Comparison of ENCODE assay signal across 9 cellular contexts in the genomic region with DNA sequence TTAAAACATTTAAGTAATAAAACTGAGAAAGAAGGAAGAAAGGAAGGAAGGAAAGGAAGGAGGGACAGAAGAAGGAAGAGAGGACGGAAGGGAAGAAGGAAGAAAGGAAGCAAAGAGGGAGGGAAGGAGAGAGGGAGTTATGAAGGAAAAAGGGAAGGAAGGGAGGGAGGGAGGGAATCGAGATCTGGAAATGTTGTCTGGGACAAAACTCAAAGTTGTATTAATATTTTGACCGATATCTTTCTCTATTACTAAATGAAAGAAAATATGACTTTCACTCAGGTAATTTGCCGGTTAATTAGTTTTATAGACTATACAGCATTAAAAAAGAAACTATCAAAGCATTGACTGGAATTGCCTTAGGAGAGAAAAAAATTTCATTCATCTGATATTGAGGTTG. TPM values are rescaled to one million over a fixed set of nuclear protein-coding genes. Genes with fewer than 3 reads are reported as not detected.
"Had no signal": no experiment of that assay in that cellular context is flagged by ENCODE, and none has a peak within 500 bp of the region (broad histone marks: within the 10 kb centered on the region; RNA-seq: fewer than 3 reads in every experiment).

No MANE protein-coding gene starts in this region.

- DNase-seq: GDM1, GF-D8 had no signal

- FAIRE-seq: G401.6, GM12878, GM12891, GM12892, GM18507, GM19239 had no signal

- ATAC-seq: GM12878 had no signal

- H3K4me3 ChIP-seq: GM12878 had no signal

RNA-seq across cellular contexts. Expression of a gene that starts 44.4 kb away (rescaled TPM):
- total RNA-seq: G401, GM12878 had no signal
- polyA plus RNA-seq: GM12878 had no signal
